Comparison of ENCODE assay signal across 8 cellular contexts in genomic region chr10:32332299-32332750, GRCh38. TPM values are rescaled to one million over a fixed set of nuclear protein-coding genes. Genes with fewer than 3 reads are reported as not detected.
A peak's percentile ranks its signal among the peaks of the same experiment; 100 is the strongest.
DNase-seq lines count a peak whose midpoint lies in the region; ATAC-seq and TF ChIP-seq lines count a peak whose summit lies in the region.

No MANE protein-coding gene starts in this region.

- peak; percentile 59 for DNase-seq in activated gamma-delta T cell treated with Interleukin-2 at 50 U/mL for 16 hours
- no peak for DNase-seq in activated gamma-delta T cell (lab: John Stamatoyannopoulos, UW)
- peak; percentile 89 for DNase-seq in activated CD8-positive, alpha-beta memory T cell treated with anti-CD3 and anti-CD28 coated beads, Interleukin-2, amount 10 ng/mL, durations not matched to agents 7 days and 5 days
- DNase-seq in foreskin keratinocyte, result peak; percentile 18 to 36
- DNase-seq in stimulated activated CD4-positive, alpha-beta T cell treated with anti-CD3 and anti-CD28 coated beads, Interleukin-2, amount 100 ng/mL, for 48 hours, result peak; percentile 56 to 63
- no peak for DNase-seq in NCI-H2107 (lab: John Stamatoyannopoulos, UW)
- no peak for DNase-seq in AG08395 (ENCODE audit: low spot score)

- TF ChIP-seq CTCF in foreskin keratinocyte (conservative IDR thresholded peaks at IDR 0.05), result no peak

- no peaks in the 10 kb centered on the region for H3K27me3 ChIP-seq in foreskin keratinocyte

- H3K27me3 Mint-ChIP-seq in activated CD8-positive, alpha-beta memory T cell treated with anti-CD3 and anti-CD28 coated beads, Interleukin-2, amount 10 ng/mL, durations not matched to agents 7 days and 5 days, result no peaks in the 10 kb centered on the region

- H3K27ac Mint-ChIP-seq in activated CD8-positive, alpha-beta memory T cell treated with anti-CD3 and anti-CD28 coated beads, Interleukin-2, amount 10 ng/mL, durations not matched to agents 7 days and 5 days, result peak overlapping the region; percentile 81

- H3K27ac ChIP-seq in foreskin keratinocyte, result no peak overlapping the region

- peaks cover 77% of the 10 kb centered on the region for H3K4me1 Mint-ChIP-seq in activated CD8-positive, alpha-beta memory T cell treated with anti-CD3 and anti-CD28 coated beads, Interleukin-2, amount 10 ng/mL, durations not matched to agents 7 days and 5 days

- peaks cover 9% of the 10 kb centered on the region for H3K4me1 ChIP-seq in foreskin keratinocyte

- H3K36me3 Mint-ChIP-seq in activated CD8-positive, alpha-beta memory T cell treated with anti-CD3 and anti-CD28 coated beads, Interleukin-2, amount 10 ng/mL, durations not matched to agents 7 days and 5 days, result peaks cover 26% of the 10 kb centered on the region

- no peaks in the 10 kb centered on the region for H3K9me3 Mint-ChIP-seq in activated CD8-positive, alpha-beta memory T cell treated with anti-CD3 and anti-CD28 coated beads, Interleukin-2, amount 10 ng/mL, durations not matched to agents 7 days and 5 days (ENCODE audit: low read depth)

- H3K4me3 Mint-ChIP-seq in activated CD8-positive, alpha-beta memory T cell treated with anti-CD3 and anti-CD28 coated beads, Interleukin-2, amount 10 ng/mL, durations not matched to agents 7 days and 5 days, result peak overlapping the region; percentile 56

- CTCF ChIA-PET in activated CD8-positive, alpha-beta memory T cell treated with anti-CD3 and anti-CD28 coated beads, Interleukin-2, amount 10 ng/mL, durations not matched to agents 7 days and 5 days (lab: Charles Lee), result no interaction called here

- peak; percentile 95 for ATAC-seq in HG03460 (IDR thresholded peaks at IDR 0.05; ENCODE audit: unreplicated experiment)
- peak; percentile 98 for ATAC-seq in activated CD8-positive, alpha-beta memory T cell treated with anti-CD3 and anti-CD28 coated beads, Interleukin-2, amount 10 ng/mL, durations not matched to agents 7 days and 5 days
- ATAC-seq in foreskin keratinocyte, result peak; percentile 87

RNA-seq across cellular contexts. Expression of gene EPC1, which starts 14.6 kb away (rescaled TPM):
- 10 to 100 TPM; 32.1 to 42.3 TPM for total RNA-seq in activated CD8-positive, alpha-beta memory T cell treated with anti-CD3 and anti-CD28 coated beads, Interleukin-2, amount 10 ng/mL, durations not matched to agents 7 days and 5 days
- 11.3 and 12.1 TPM in 2 replicates for total RNA-seq in foreskin keratinocyte
- 4.2 and 5.0 TPM in 2 replicates for polyA plus RNA-seq in foreskin keratinocyte

Comparison
In these comparisons a context has a peak if more than half of its experiments do, and no peak if none do; other contexts are left out.
1. DNase-seq: peak in activated gamma-delta T cell treated with Interleukin-2 at 50 U/mL for 16 hours (single experiment), activated CD8-positive, alpha-beta memory T cell treated with anti-CD3 and anti-CD28 coated beads, Interleukin-2, amount 10 ng/mL, durations not matched to agents 7 days and 5 days (single experiment), foreskin keratinocyte (2 of 2) and stimulated activated CD4-positive, alpha-beta T cell treated with anti-CD3 and anti-CD28 coated beads, Interleukin-2, amount 100 ng/mL, for 48 hours (2 of 2); none in activated gamma-delta T cell (single experiment), NCI-H2107 (single experiment) and AG08395 (single experiment).
2. Peak in every context shown above with its lines, with median percentiles within 50 percentile points of each other: ATAC-seq.